Comparison of ENCODE assay signal across 8 cellular contexts in the genomic region with DNA sequence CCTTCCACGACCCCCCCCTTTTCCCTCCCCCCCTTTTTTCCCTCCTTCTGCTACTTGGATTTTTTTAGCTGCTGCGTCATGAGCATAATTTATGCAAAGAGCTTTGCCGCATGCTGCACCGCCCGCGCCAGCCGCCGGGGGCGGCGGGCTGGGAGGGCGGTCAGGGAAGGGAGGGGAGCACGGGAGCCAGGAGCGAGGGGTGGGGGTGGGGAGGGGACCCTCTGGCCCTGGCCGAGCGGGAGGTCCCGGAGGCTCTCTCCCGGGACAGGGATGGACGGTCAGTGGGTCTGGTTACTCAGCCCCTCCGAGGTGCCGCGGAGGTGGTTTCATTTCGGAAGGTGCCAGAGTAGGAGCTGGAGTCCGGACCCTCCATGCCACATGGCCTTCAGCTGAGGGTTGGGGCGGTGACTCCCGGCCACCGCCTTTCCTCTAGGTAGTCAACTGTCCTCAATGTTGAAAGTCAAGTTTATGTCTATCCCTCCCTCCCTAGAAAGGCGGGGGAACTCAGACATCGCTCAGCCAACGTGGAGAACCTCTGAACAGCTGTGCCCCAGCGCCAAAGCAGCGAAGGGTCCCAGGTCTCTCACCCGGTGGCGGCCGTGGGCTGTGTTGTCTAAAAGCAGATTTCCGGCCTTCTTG. TPM values are rescaled to one million over a fixed set of nuclear protein-coding genes. Genes with fewer than 3 reads are reported as not detected.
A peak's percentile ranks its signal among the peaks of the same experiment; 100 is the strongest.
DNase-seq lines count a peak whose midpoint lies in the region; ATAC-seq and TF ChIP-seq lines count a peak whose summit lies in the region.

A gene with protein sequence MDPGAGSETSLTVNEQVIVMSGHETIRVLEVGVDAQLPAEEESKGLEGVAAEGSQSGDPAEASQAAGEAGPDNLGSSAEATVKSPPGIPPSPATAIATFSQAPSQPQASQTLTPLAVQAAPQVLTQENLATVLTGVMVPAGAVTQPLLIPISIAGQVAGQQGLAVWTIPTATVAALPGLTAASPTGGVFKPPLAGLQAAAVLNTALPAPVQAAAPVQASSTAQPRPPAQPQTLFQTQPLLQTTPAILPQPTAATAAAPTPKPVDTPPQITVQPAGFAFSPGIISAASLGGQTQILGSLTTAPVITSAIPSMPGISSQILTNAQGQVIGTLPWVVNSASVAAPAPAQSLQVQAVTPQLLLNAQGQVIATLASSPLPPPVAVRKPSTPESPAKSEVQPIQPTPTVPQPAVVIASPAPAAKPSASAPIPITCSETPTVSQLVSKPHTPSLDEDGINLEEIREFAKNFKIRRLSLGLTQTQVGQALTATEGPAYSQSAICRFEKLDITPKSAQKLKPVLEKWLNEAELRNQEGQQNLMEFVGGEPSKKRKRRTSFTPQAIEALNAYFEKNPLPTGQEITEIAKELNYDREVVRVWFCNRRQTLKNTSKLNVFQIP (minus strand): TSS at position 95 of the 639 bp plus-strand sequence. CDS start 11,226 bp downstream, outside the sequence.

- peak within 1 kb of the TSS; percentile 88 for H3K4me3 Mint-ChIP-seq in activated naive CD4-positive, alpha-beta T cell treated with anti-CD3 and anti-CD28 coated beads, Interleukin-2, amount 50 U/mL, for 24 hours
- H3K4me3 Mint-ChIP-seq in glutamatergic neuron (ENCODE audit: unreplicated experiment), result peak within 1 kb of the TSS; percentile 80

- H3K27me3 Mint-ChIP-seq in activated naive CD4-positive, alpha-beta T cell treated with anti-CD3 and anti-CD28 coated beads, Interleukin-2, amount 50 U/mL, for 24 hours, result no peaks in the 10 kb centered on the region
- peaks cover 2% of the 10 kb centered on the region for H3K27me3 Mint-ChIP-seq in glutamatergic neuron (ENCODE audit: unreplicated experiment)

- peaks cover 29% of the 10 kb centered on the region for H3K4me1 Mint-ChIP-seq in activated naive CD4-positive, alpha-beta T cell treated with anti-CD3 and anti-CD28 coated beads, Interleukin-2, amount 50 U/mL, for 24 hours
- H3K4me1 Mint-ChIP-seq in glutamatergic neuron (ENCODE audit: low read depth, unreplicated experiment), result peaks cover 9% of the 10 kb centered on the region

- H3K9me3 Mint-ChIP-seq in activated naive CD4-positive, alpha-beta T cell treated with anti-CD3 and anti-CD28 coated beads, Interleukin-2, amount 50 U/mL, for 24 hours, result no peaks in the 10 kb centered on the region
- peaks cover 2% of the 10 kb centered on the region for H3K9me3 Mint-ChIP-seq in glutamatergic neuron (ENCODE audit: unreplicated experiment)

- no peaks in the 10 kb centered on the region for H3K9me2 ChIP-seq in GM23248 (ENCODE audit: insufficient read depth)

- H3K4me1 ChIP-seq in GM23248 (ENCODE audit: insufficient read depth) (0 out of 2 replicates have a peak, but pooled peaks cover 5% of the 10 kb centered on the region), SJCRH30 (peaks cover 6% of the 10 kb centered on the region), thoracic aorta (ENCODE audit: control insufficient read depth in 1 of 2, low read depth in 2 of 2) (peaks cover 15 to 24% of the 10 kb centered on the region in 2 donors)

- peak within 1 kb of the TSS; percentile 92 for H3K4me3 ChIP-seq in GM23248
- H3K4me3 ChIP-seq in SJCRH30, result peak within 1 kb of the TSS; percentile 70
- H3K4me3 ChIP-seq in thoracic aorta, result peak within 1 kb of the TSS; percentile 97

- H3K36me3 Mint-ChIP-seq in activated naive CD4-positive, alpha-beta T cell treated with anti-CD3 and anti-CD28 coated beads, Interleukin-2, amount 50 U/mL, for 24 hours, result peaks cover 3% of the 10 kb centered on the region
- H3K36me3 Mint-ChIP-seq in glutamatergic neuron (ENCODE audit: unreplicated experiment), result no peaks in the 10 kb centered on the region

- H3K27ac ChIP-seq in GM23248 (peak within 1 kb of the TSS; percentile 28), SJCRH30 (peak within 1 kb of the TSS; percentile 82), thoracic aorta (peak within 1 kb of the TSS; percentile 93 to 99)

- TF ChIP-seq CTCF in glutamatergic neuron (IDR thresholded peaks at IDR 0.05; ENCODE audit: partially characterized antibody, unreplicated experiment) (peak; percentile 70), omental fat pad (IDR thresholded peaks at IDR 0.05) (no peak), thoracic aorta (IDR thresholded peaks at IDR 0.05) (peak; percentile 83)

- H4K20me1 ChIP-seq in GM23248 (ENCODE audit: insufficient read depth), result no peaks in the 10 kb centered on the region

- H3K9me3 ChIP-seq in GM23248 (ENCODE audit: low read depth) (no peaks in the 10 kb centered on the region), SJCRH30 (replicated peaks) (no peaks in the 10 kb centered on the region), thoracic aorta (no peaks in the 10 kb centered on the region)

- H3K27ac Mint-ChIP-seq in activated naive CD4-positive, alpha-beta T cell treated with anti-CD3 and anti-CD28 coated beads, Interleukin-2, amount 50 U/mL, for 24 hours, result peak within 1 kb of the TSS; percentile 97
- H3K27ac Mint-ChIP-seq in glutamatergic neuron (ENCODE audit: unreplicated experiment), result peak within 1 kb of the TSS; percentile 33

- H2AFZ ChIP-seq in GM23248, result peak within 1 kb of the TSS; percentile 99

- in situ Hi-C loops in GM23248 (cut with MboI), result no loop called here

- H3F3A ChIP-seq in GM23248 (ENCODE audit: insufficient read depth), result peaks cover 8% of the 10 kb centered on the region

- ATAC-seq in omental fat pad (ENCODE audit: low FRiP score), result peak; percentile 93
- peak; percentile 88 for ATAC-seq in thoracic aorta (ENCODE audit: insufficient number of reproducible peaks, low FRiP score, low read depth)

- H3K27me3 ChIP-seq in GM23248 (replicated peaks; ENCODE audit: insufficient read depth) (no peaks in the 10 kb centered on the region), SJCRH30 (no peaks in the 10 kb centered on the region), thoracic aorta (replicated peaks; ENCODE audit: insufficient read depth) (no peaks in the 10 kb centered on the region)

- DNase-seq in ELR (ENCODE audit: low read depth), result peak; percentile 88
- peak; percentile 91 for DNase-seq in GM23248
- DNase-seq in LHCN-M2 (ENCODE audit: low read depth), result peak; percentile 76
- peak; percentile 82 to 87 for DNase-seq in SJCRH30
- DNase-seq in glutamatergic neuron, result peak; percentile 77
- no peak for DNase-seq in omental fat pad (ENCODE audit: low spot score)
- no peak for DNase-seq in thoracic aorta (ENCODE audit: low spot score)

- peak within 1 kb of the TSS; percentile 89 for H3K9ac ChIP-seq in GM23248

- H3K4me2 ChIP-seq in GM23248 (ENCODE audit: unreplicated experiment), result peak within 1 kb of the TSS; percentile 92

- H3K36me3 ChIP-seq in GM23248 (ENCODE audit: low read depth), result no peaks in the 10 kb centered on the region
- H3K36me3 ChIP-seq in SJCRH30, result no peaks in the 10 kb centered on the region
- no peaks in the 10 kb centered on the region for H3K36me3 ChIP-seq in thoracic aorta

- WGBS in GM23248 (ENCODE audit: low coverage in 1 of 2, low lambda C conversion rate in 2 of 2, missing lambda C conversion rate in 2 of 2), 2 experiments, result 1 to 4% methylated on average over 14 to 35 of the region's 35 CpGs

- H3K79me2 ChIP-seq in GM23248 (ENCODE audit: insufficient read depth), result no peaks in the 10 kb centered on the region

RNA-seq across cellular contexts. Expression of the gene that starts here (rescaled TPM):
- total RNA-seq in GM23248 (2014; rRNA removed; shearing (Covaris generic)), result 1.0 and 3.0 TPM in 2 replicates
- 1.8 and 2.4 TPM in 2 replicates for polyA plus RNA-seq in GM23248 (2016; fragmentation: Nextera tagmentation; extraction: Ambion mirVana)
- total RNA-seq in LHCN-M2 (2014; rRNA removed) (1.2 and 1.8 TPM in 2 replicates), glutamatergic neuron (ENCODE audit: unreplicated experiment) (6.0 TPM), omental fat pad (10 to 100 TPM in 2 of 4 donors, 1 to 10 TPM in 2; 5.8 to 14.8 (median 8.5) TPM), thoracic aorta (10 to 100 TPM; 14.5 to 17.1 TPM)
- 1.3 TPM for polyA plus RNA-seq in LHCN-M2 (2012)
- 1.5 and 2.5 TPM in 2 replicates for total RNA-seq in SJCRH30 (2014; rRNA removed; shearing (Covaris generic))

Comparison
In these comparisons a context has a peak if more than half of its experiments do, and no peak if none do; other contexts are left out.
1. DNase-seq: peak in ELR (single experiment), GM23248 (single experiment), LHCN-M2 (single experiment), SJCRH30 (2 of 2) and glutamatergic neuron (single experiment); none in omental fat pad (single experiment) and thoracic aorta (single experiment).
2. H3K27ac ChIP-seq: peak in every context shown above with its lines; median percentile 96 in thoracic aorta; 82 in SJCRH30; 28 in GM23248.
3. CTCF ChIP-seq: peak in glutamatergic neuron (single experiment) and thoracic aorta (single experiment); none in omental fat pad (0 of 3).
4. Peak in every context shown above with its lines, with median percentiles within 50 percentile points of each other: H3K4me3 ChIP-seq.